15 cellular contexts compared by ENCODE assay signal in the genomic region with DNA sequence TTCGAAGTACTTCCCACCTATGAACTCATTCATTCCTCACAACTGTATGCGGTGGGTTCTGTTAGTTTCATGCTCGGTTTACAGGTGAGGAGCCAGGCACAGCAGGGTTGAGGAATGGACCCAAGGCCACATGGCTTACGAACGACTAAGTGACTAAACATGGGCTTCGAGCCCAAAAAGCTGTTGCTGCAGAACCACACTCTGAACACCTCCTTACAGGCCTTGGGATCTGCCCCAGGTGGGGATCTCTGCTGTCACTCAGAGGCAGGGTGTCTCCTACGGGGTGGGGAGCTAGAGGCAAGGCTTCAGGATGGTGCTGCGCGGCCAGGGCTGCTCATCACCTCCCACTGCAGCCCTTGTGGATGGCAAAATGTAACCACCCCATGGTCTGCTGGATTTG.
A peak's percentile ranks its signal among the peaks of the same experiment; 100 is the strongest.
DNase-seq lines count a peak whose midpoint lies in the region; ATAC-seq and TF ChIP-seq lines count a peak whose summit lies in the region.
"Had no signal": no experiment of that assay in that cellular context is flagged by ENCODE, and none has a peak within 500 bp of the region (broad histone marks: within the 10 kb centered on the region; RNA-seq: fewer than 3 reads in every experiment).

No MANE protein-coding gene starts in this region.

- no peak overlapping the region for H2AFZ ChIP-seq in DND-41 (ENCODE audit: low read depth, low read length)
- H2AFZ ChIP-seq in GM23338, result 0 out of 2 replicates have a peak overlapping the region, but pooled peaks have one; percentile 25

- H3K4me1 Mint-ChIP-seq in GM23338, result peaks cover 6% of the 10 kb centered on the region; the same call in 2 of the 3 replicates
- H3K4me1 Mint-ChIP-seq: CD4-positive, CD25-positive, alpha-beta regulatory T cell had no signal

- peaks cover 1% of the 10 kb centered on the region for H3K27me3 Mint-ChIP-seq in GM23338 (ENCODE audit: insufficient read depth, low read depth, poor library complexity)
- H3K27me3 Mint-ChIP-seq: CD4-positive, CD25-positive, alpha-beta regulatory T cell; CD8-positive, alpha-beta memory T cell; IgD-negative memory B cell had no signal

- no peak for TF ChIP-seq CTCF in DND-41 (IDR thresholded peaks at IDR 0.05; ENCODE audit: borderline replicate concordance, extremely low read depth, low read length, poor library complexity, severe bottlenecking)
- no peak for TF ChIP-seq CTCF in GM23338 (conservative IDR thresholded peaks at IDR 0.05; ENCODE audit: low read depth in 2 of 2)
- TF ChIP-seq CTCF in upper lobe of right lung (IDR thresholded peaks at IDR 0.05), result no peak

- ATAC-seq in DND-41 (ENCODE audit: insufficient read depth, low read depth), result peak; percentile 39; the same call in 1 of the 3 replicates
- ATAC-seq in GM23338, result no peak
- ATAC-seq in left lobe of liver, result peak; percentile 42
- peak; percentile 19 for ATAC-seq in upper lobe of right lung

- H4K20me1 ChIP-seq in DND-41 (ENCODE audit: insufficient read depth, low read length) (peaks cover 14% of the 10 kb centered on the region; the same call in 1 of the 2 replicates), GM23338 (replicated peaks; ENCODE audit: insufficient read depth) (no peaks in the 10 kb centered on the region)

- H3K9me3 Mint-ChIP-seq in GM23338, result no peaks in the 10 kb centered on the region
- H3K9me3 Mint-ChIP-seq: CD4-positive, CD25-positive, alpha-beta regulatory T cell; CD8-positive, alpha-beta memory T cell; H9 had no signal

- no peak overlapping the region for H3K4me3 Mint-ChIP-seq in GM23338
- H3K4me3 Mint-ChIP-seq: CD4-positive, CD25-positive, alpha-beta regulatory T cell; CD8-positive, alpha-beta memory T cell; H9; IgD-negative memory B cell had no signal

- H3K4me3 ChIP-seq in DND-41 (ENCODE audit: low read depth in 1 of 2, low read length in 2 of 2), result no peak overlapping the region
- no peak overlapping the region for H3K4me3 ChIP-seq in GM23338
- no peak overlapping the region for H3K4me3 ChIP-seq in upper lobe of right lung

- H3K4me1 ChIP-seq in DND-41 (ENCODE audit: insufficient read depth, low read length) (no peaks in the 10 kb centered on the region), GM23338 (ENCODE audit: insufficient read depth) (no peaks in the 10 kb centered on the region), upper lobe of right lung (no peaks in the 10 kb centered on the region)
- H3K4me1 ChIP-seq: BE2C had no signal

- H3K79me2 ChIP-seq in DND-41 (ENCODE audit: insufficient read depth, low read length), result no peaks in the 10 kb centered on the region
- no peaks in the 10 kb centered on the region for H3K79me2 ChIP-seq in GM23338 (replicated peaks; ENCODE audit: insufficient read depth)

- peaks cover 26% of the 10 kb centered on the region for H3K36me3 ChIP-seq in DND-41 (ENCODE audit: insufficient read depth, low read length)
- H3K36me3 ChIP-seq in GM23338 (ENCODE audit: insufficient read depth), result no peaks in the 10 kb centered on the region
- peaks cover 18% of the 10 kb centered on the region for H3K36me3 ChIP-seq in upper lobe of right lung
- H3K36me3 ChIP-seq: BE2C had no signal

- no peak overlapping the region for H3K9ac ChIP-seq in DND-41 (ENCODE audit: low read depth, low read length)

- intact Hi-C loops in upper lobe of right lung (cut with DNase I), result no loop called here

- no peak overlapping the region for H3K27ac ChIP-seq in DND-41 (ENCODE audit: low read length)
- no peak overlapping the region for H3K27ac ChIP-seq in GM23338 (ENCODE audit: low read depth)
- no peak overlapping the region for H3K27ac ChIP-seq in upper lobe of right lung

- H3K9me3 ChIP-seq in DND-41 (ENCODE audit: insufficient read depth, low read length, severe bottlenecking) (no peaks in the 10 kb centered on the region), upper lobe of right lung (no peaks in the 10 kb centered on the region)
- H3K9me3 ChIP-seq: BE2C had no signal

- H3K4me2 ChIP-seq in DND-41 (ENCODE audit: insufficient read depth, low read length) (no peak overlapping the region), GM23338 (no peak overlapping the region)

- no peak overlapping the region for H3K27ac Mint-ChIP-seq in GM23338
- H3K27ac Mint-ChIP-seq: CD4-positive, CD25-positive, alpha-beta regulatory T cell; H9; IgD-negative memory B cell had no signal

- H3F3A ChIP-seq in GM23338 (replicated peaks; ENCODE audit: low read depth), result no peaks in the 10 kb centered on the region

- H3K36me3 Mint-ChIP-seq in GM23338 (ENCODE audit: low read depth), result no peaks in the 10 kb centered on the region

- H3K9me2 ChIP-seq in GM23338 (ENCODE audit: insufficient read depth), result no peaks in the 10 kb centered on the region; the same call in 1 of the 2 replicates

- DNase-seq in DND-41 (no peak), GM23338 (ENCODE audit: low spot score) (no peak), left lobe of liver (ENCODE audit: low spot score) (no peak), upper lobe of right lung (no peak), activated gamma-delta T cell treated with Interleukin-2 at 50 U/mL for 16 hours (no peak), DMS153 treated with DMSO at 0.1 percent for 48 hours (lab: John Stamatoyannopoulos, UW; ENCODE audit: unreplicated experiment) (no peak)
- DNase-seq: ACHN; BE2C; C1 segment of cervical spinal cord; CD4-positive, CD25-positive, alpha-beta regulatory T cell; CD8-positive, alpha-beta memory T cell; DMS 273 treated with DMSO at 0.1 percent for 48 hours; GDM1; H9 had no signal

- H3K27me3 ChIP-seq in DND-41 (ENCODE audit: insufficient read depth, low read length, poor library complexity) (no peaks in the 10 kb centered on the region), GM23338 (ENCODE audit: insufficient read depth) (no peaks in the 10 kb centered on the region), upper lobe of right lung (no peaks in the 10 kb centered on the region)
- H3K27me3 ChIP-seq: BE2C had no signal

TF ChIP-seq in GM23338, 12 proteins besides CTCF, POLR2A, EP300 and RAD21:
- TF ChIP-seq ZNF114 (CRISPR knock-in tag; IDR thresholded peaks at IDR 0.05), result no peak
- no peak for TF ChIP-seq EZH2phosphoT487 (IDR thresholded peaks at IDR 0.05; ENCODE audit: unreplicated experiment)
- no peak for TF ChIP-seq POLR2AphosphoS5 (IDR thresholded peaks at IDR 0.05; ENCODE audit: low read depth)
- no peak for TF ChIP-seq STAT1 (IDR thresholded peaks at IDR 0.05; ENCODE audit: unreplicated experiment)
- TF ChIP-seq, protein P1, sequence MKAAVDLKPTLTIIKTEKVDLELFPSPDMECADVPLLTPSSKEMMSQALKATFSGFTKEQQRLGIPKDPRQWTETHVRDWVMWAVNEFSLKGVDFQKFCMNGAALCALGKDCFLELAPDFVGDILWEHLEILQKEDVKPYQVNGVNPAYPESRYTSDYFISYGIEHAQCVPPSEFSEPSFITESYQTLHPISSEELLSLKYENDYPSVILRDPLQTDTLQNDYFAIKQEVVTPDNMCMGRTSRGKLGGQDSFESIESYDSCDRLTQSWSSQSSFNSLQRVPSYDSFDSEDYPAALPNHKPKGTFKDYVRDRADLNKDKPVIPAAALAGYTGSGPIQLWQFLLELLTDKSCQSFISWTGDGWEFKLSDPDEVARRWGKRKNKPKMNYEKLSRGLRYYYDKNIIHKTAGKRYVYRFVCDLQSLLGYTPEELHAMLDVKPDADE (IDR thresholded peaks at IDR 0.05), result no peak
- TF ChIP-seq JUNB (IDR thresholded peaks at IDR 0.05; ENCODE audit: unreplicated experiment), result no peak
- TF ChIP-seq EZH2 (IDR thresholded peaks at IDR 0.05; ENCODE audit: low read depth, unreplicated experiment), result no peak
- no peak for TF ChIP-seq ZNF331 (CRISPR knock-in tag; IDR thresholded peaks at IDR 0.05; ENCODE audit: low read depth)
